Comparison of ENCODE assay signal across 8 cellular contexts in genomic region chr12:108939594-108939993, GRCh38. TPM values are rescaled to one million over a fixed set of nuclear protein-coding genes. Genes with fewer than 3 reads are reported as not detected.
DNase-seq lines count a peak whose midpoint lies in the region; ATAC-seq lines count a peak whose summit lies in the region.

No MANE protein-coding gene starts in this region.

- DNase-seq in mesenchymal stem cell: peak; percentile 28
- no peak for DNase-seq in NCI-H526 treated with DMSO at 0.1 percent for 48 hours (lab: John Stamatoyannopoulos, UW)
- no peak for DNase-seq in cerebellar nuclear complex (lab: John Stamatoyannopoulos, UW)

- peaks cover 30 to 46% of the 10 kb centered on the region in 2 experiments for H3K27me3 ChIP-seq in mesenchymal stem cell (ENCODE audit: control insufficient read depth in 1 of 2, insufficient read depth in 1 of 2, low read length in 2 of 2)

- H3K23ac ChIP-seq in mesenchymal stem cell (ENCODE audit: low read length in 2 of 2): no peak overlapping the region

- H4K8ac ChIP-seq in mesenchymal stem cell (ENCODE audit: low read length): no peak overlapping the region

- H3K36me3 ChIP-seq in mesenchymal stem cell (ENCODE audit: control insufficient read depth in 1 of 2, insufficient read depth in 2 of 2, low read depth in 1 of 2, low read length in 2 of 2): no peaks in the 10 kb centered on the region

- H3K4me3 ChIP-seq in mesenchymal stem cell (ENCODE audit: insufficient read depth in 1 of 2, low read depth in 1 of 2, low read length in 2 of 2): no peak overlapping the region

- H3K27ac ChIP-seq in mesenchymal stem cell (ENCODE audit: low read length, poor library complexity, severe bottlenecking): no peak overlapping the region

- H3K79me1 ChIP-seq in mesenchymal stem cell (replicated peaks; ENCODE audit: low read length, poor library complexity, severe bottlenecking): no peaks in the 10 kb centered on the region

- H3K9me3 ChIP-seq in mesenchymal stem cell (ENCODE audit: control insufficient read depth, low read length): no peaks in the 10 kb centered on the region

- H3K4me2 ChIP-seq in mesenchymal stem cell (ENCODE audit: low read length, poor library complexity, severe bottlenecking): no peak overlapping the region

- H2AFZ ChIP-seq in mesenchymal stem cell (ENCODE audit: low read depth, low read length): no peak overlapping the region

- no peak overlapping the region for H2BK120ac ChIP-seq in mesenchymal stem cell (ENCODE audit: low read depth, low read length)

- H3K27me3 Mint-ChIP-seq in activated T-helper 17 cell treated with anti-CD3 and anti-CD28 coated beads, Interleukin-2, amount 50 U/mL, for 72 hours: peaks cover 6% of the 10 kb centered on the region

- H2AK5ac ChIP-seq in mesenchymal stem cell (ENCODE audit: low read length, severe bottlenecking): no peak overlapping the region

- H3K27ac Mint-ChIP-seq in activated T-helper 17 cell treated with anti-CD3 and anti-CD28 coated beads, Interleukin-2, amount 50 U/mL, for 72 hours: no peak overlapping the region

- no peak overlapping the region for H3K9ac ChIP-seq in mesenchymal stem cell (ENCODE audit: low read length)

- H3K4me3 Mint-ChIP-seq in activated T-helper 17 cell treated with anti-CD3 and anti-CD28 coated beads, Interleukin-2, amount 50 U/mL, for 72 hours: no peak overlapping the region

- no peak overlapping the region for H2BK5ac ChIP-seq in mesenchymal stem cell (ENCODE audit: low read depth, low read length, poor library complexity, severe bottlenecking)

- H4K91ac ChIP-seq in mesenchymal stem cell (ENCODE audit: low read length): no peak overlapping the region

- ATAC-seq in GM18498 (IDR thresholded peaks at IDR 0.05; ENCODE audit: unreplicated experiment) (peak; percentile 62), HG03521 (IDR thresholded peaks at IDR 0.05; ENCODE audit: unreplicated experiment) (peak; percentile 59), HG02678 (IDR thresholded peaks at IDR 0.05; ENCODE audit: unreplicated experiment) (no peak), HG03045 (IDR thresholded peaks at IDR 0.05; ENCODE audit: unreplicated experiment) (no peak)
- peak; percentile 53 for ATAC-seq in activated T-helper 17 cell treated with anti-CD3 and anti-CD28 coated beads, Interleukin-2, amount 50 U/mL, for 72 hours (replicated peaks)

- H3K36me3 Mint-ChIP-seq in activated T-helper 17 cell treated with anti-CD3 and anti-CD28 coated beads, Interleukin-2, amount 50 U/mL, for 72 hours (ENCODE audit: low read depth): no peaks in the 10 kb centered on the region

- no peak overlapping the region for H2BK15ac ChIP-seq in mesenchymal stem cell (ENCODE audit: low read depth, poor library complexity, severe bottlenecking)

- no peaks in the 10 kb centered on the region for H3K4me1 ChIP-seq in mesenchymal stem cell (ENCODE audit: control insufficient read depth, insufficient read depth, low read depth, low read length)

- 76% methylated on average over 1 of the region's 1 CpG for WGBS in mesenchymal stem cell

- no peak overlapping the region for H3K4ac ChIP-seq in mesenchymal stem cell (ENCODE audit: low read depth in 1 of 2, low read length in 2 of 2)

- H2BK12ac ChIP-seq in mesenchymal stem cell (ENCODE audit: low read length in 2 of 2): no peak overlapping the region

- no peaks in the 10 kb centered on the region for H3K9me3 Mint-ChIP-seq in activated T-helper 17 cell treated with anti-CD3 and anti-CD28 coated beads, Interleukin-2, amount 50 U/mL, for 72 hours

- no peak overlapping the region for H3K14ac ChIP-seq in mesenchymal stem cell (ENCODE audit: low read length in 2 of 2)

- no peak overlapping the region for H3K18ac ChIP-seq in mesenchymal stem cell (ENCODE audit: low read depth in 1 of 2, low read length in 2 of 2)

- H3K4me1 Mint-ChIP-seq in activated T-helper 17 cell treated with anti-CD3 and anti-CD28 coated beads, Interleukin-2, amount 50 U/mL, for 72 hours: no peaks in the 10 kb centered on the region

RNA-seq across cellular contexts. Expression of gene DAO, which starts 59.7 kb away (rescaled TPM):
- not detected for total RNA-seq in activated T-helper 17 cell treated with anti-CD3 and anti-CD28 coated beads, Interleukin-2, amount 50 U/mL, for 72 hours
- not detected for polyA plus RNA-seq in mesenchymal stem cell (2013, experiment 1 of 2)
- not detected for polyA plus RNA-seq in mesenchymal stem cell (2013, experiment 2 of 2)

Comparison
In these comparisons a context has a peak if more than half of its experiments do, and no peak if none do; other contexts are left out.
1. ATAC-seq: peak in GM18498 (single experiment), HG03521 (single experiment) and activated T-helper 17 cell treated with anti-CD3 and anti-CD28 coated beads, Interleukin-2, amount 50 U/mL, for 72 hours (single experiment); none in HG02678 (single experiment) and HG03045 (single experiment).